In genomic region chr11:27464155-27464759, GRCh38 we compare ENCODE assay signal across 12 cellular contexts. TPM values are rescaled to one million over a fixed set of nuclear protein-coding genes. Genes with fewer than 3 reads are reported as not detected.
DNase-seq lines count a peak whose midpoint lies in the region; ATAC-seq and TF ChIP-seq lines count a peak whose summit lies in the region.
"Had no signal": no experiment of that assay in that cellular context is flagged by ENCODE, and none has a peak within 500 bp of the region (broad histone marks: within the 10 kb centered on the region; RNA-seq: fewer than 3 reads in every experiment).

No MANE protein-coding gene starts in this region.

- dilution Hi-C loops in mammary epithelial cell (cut with HindIII; ENCODE audit: low sequenced_read_pairs), result no loop called here

- DNase-seq in NCI-H2227 treated with DMSO at 0.1 percent for 48 hours (lab: John Stamatoyannopoulos, UW) (peak; percentile 17), NCI-H2227 (lab: John Stamatoyannopoulos, UW; ENCODE audit: unreplicated experiment) (no peak), mammary epithelial cell (peak; percentile 81), left colon (peak in 1 of 2 donors; percentile 33), transverse colon (no peak), NCI-H2196 (lab: John Stamatoyannopoulos, UW; ENCODE audit: unreplicated experiment) (no peak), activated T-cell treated with anti-CD3 and anti-CD28 coated beads for 4 hours (no peak)
- DNase-seq: activated naive CD4-positive, alpha-beta T cell treated with anti-CD3 and anti-CD28 coated beads for 36 hours; foreskin melanocyte; NCI-H510A; nucleus accumbens had no signal

- no peaks in the 10 kb centered on the region for H4K20me1 ChIP-seq in mammary epithelial cell (ENCODE audit: insufficient read depth, low read length)

- peak overlapping the region; percentile 92 for H3K4me2 ChIP-seq in mammary epithelial cell (ENCODE audit: insufficient read depth, low read depth, low read length)

- no peak for TF ChIP-seq EP300 in transverse colon (IDR thresholded peaks at IDR 0.05; ENCODE audit: low read depth)

- H3K4me3 ChIP-seq in mammary epithelial cell (replicated peaks in 1 of 3; ENCODE audit: insufficient read depth in 1 of 3, low read depth in 2 of 3, low read length in 3 of 3) (peak overlapping the region in 2 of 3 experiments; percentile 3 to 38), transverse colon (no peak overlapping the region)

- ATAC-seq in left colon (peak; percentile 49), HG03442 (IDR thresholded peaks at IDR 0.05; ENCODE audit: unreplicated experiment) (no peak)

- TF ChIP-seq POLR2A in transverse colon (IDR thresholded peaks at IDR 0.05), result no peak

- H3K4me1 ChIP-seq in mammary epithelial cell (ENCODE audit: insufficient read depth, low read length) (peaks cover 60% of the 10 kb centered on the region), transverse colon (peaks cover 0 to 54% (median 41%) of the 10 kb centered on the region in 4 donors)

- H3K36me3 ChIP-seq in mammary epithelial cell (ENCODE audit: insufficient read depth, low read length), result no peaks in the 10 kb centered on the region
- no peaks in the 10 kb centered on the region for H3K36me3 ChIP-seq in transverse colon

- CTCF ChIA-PET in mammary epithelial cell (lab: Charles Lee; ENCODE audit: low non-redundant PET), result no interaction called here

- H3K27ac ChIP-seq in mammary epithelial cell (ENCODE audit: insufficient read depth, low read depth, low read length) (peak overlapping the region; percentile 99), transverse colon (peak overlapping the region; percentile 41 to 94 (median 78))

- peaks cover 88% of the 10 kb centered on the region for H3K79me2 ChIP-seq in mammary epithelial cell (ENCODE audit: insufficient read depth, low read length)

- peak overlapping the region; percentile 23 for H2AFZ ChIP-seq in mammary epithelial cell (ENCODE audit: low read depth, low read length)

- WGBS in mammary epithelial cell (ENCODE audit: low coverage, missing lambda C conversion rate), result 5% methylated on average over 1 of the region's 3 CpGs
- 37 to 49% methylated on average over 2 to 3 of the region's 3 CpGs for WGBS in transverse colon (ENCODE audit: low coverage in 1 of 2), 2 donors

- H3K27me3 ChIP-seq in mammary epithelial cell (ENCODE audit: insufficient read depth, low read length) (no peaks in the 10 kb centered on the region), transverse colon (no peaks in the 10 kb centered on the region)

- TF ChIP-seq CTCF in mammary epithelial cell (conservative IDR thresholded peaks at IDR 0.05 in 1 of 2, IDR thresholded peaks at IDR 0.05 in 1 of 2; ENCODE audit: extremely low read depth in 1 of 2, insufficient read depth in 1 of 2, low read depth in 1 of 2, low read length in 2 of 2) (no peak), transverse colon (IDR thresholded peaks at IDR 0.05) (no peak)

- no peaks in the 10 kb centered on the region for H3K9me3 ChIP-seq in mammary epithelial cell (replicated peaks; ENCODE audit: insufficient read depth, low read length)
- no peaks in the 10 kb centered on the region for H3K9me3 ChIP-seq in transverse colon

- intact Hi-C loops in mammary epithelial cell (cut with micrococcal nuclease) (loop anchor here (1.0 kb wide), 1 partner anchor 8 kb away; no protein-coding TSS in a partner anchor), left colon (cut with DNase I, micrococcal nuclease) (no loop called here), transverse colon (cut with DNase I; ENCODE audit: low total_unique reads) (no loop called here)

- BruUV-seq in mammary epithelial cell (replicated peaks; lab: Mats Ljungman, UMichigan), result no TSS peak

- H3K9ac ChIP-seq in mammary epithelial cell (ENCODE audit: insufficient read depth, low read length), result peak overlapping the region; percentile 86

- in situ Hi-C loops in mammary epithelial cell (cut with MboI; ENCODE audit: low sequenced_read_pairs in 2 of 2), result no loop called here
- in situ Hi-C loops in transverse colon (cut with MboI; ENCODE audit: low pct_ligation_motif_present in 1 of 4, low pct_unique_long_range_greater_than_20kb in 1 of 4, low sequenced_read_pairs in 3 of 4), result loop anchor here in 1 of 4 donors (25.0 kb wide), 1 partner anchor 102 kb away; the partner anchor contains the start of gene CCDC34

RNA-seq across cellular contexts. Expression of gene LGR4, which starts 8.3 kb away (rescaled TPM):
- total RNA-seq in mammary epithelial cell (10 to 100 TPM; 27.8 to 45.8 TPM), left colon (100 to 1,000 TPM; 120 to 125 TPM), transverse colon (100 to 1,000 TPM in 3 of 4 donors, 10 to 100 TPM in 1; 28.7 to 165 (median 120) TPM)
- polyA plus RNA-seq in mammary epithelial cell, result 19.3 TPM
- polyA minus RNA-seq in mammary epithelial cell, result 93.1 TPM

RNA-seq across cellular contexts. Expression of gene LIN7C, which starts 42.3 kb away (rescaled TPM):
- total RNA-seq in mammary epithelial cell, result 10 to 100 TPM; 43.7 to 76.3 TPM
- polyA plus RNA-seq in mammary epithelial cell, result 16.3 TPM
- 20.2 TPM for polyA minus RNA-seq in mammary epithelial cell
- 10 to 100 TPM; 43.3 to 44.3 TPM for total RNA-seq in left colon
- total RNA-seq in transverse colon, result 10 to 100 TPM; 23.1 to 49.2 (median 32.4) TPM

Comparison
In these comparisons a context has a peak if more than half of its experiments do, and no peak if none do; other contexts are left out.
1. DNase-seq: peak in NCI-H2227 treated with DMSO at 0.1 percent for 48 hours (single experiment) and mammary epithelial cell (single experiment); none in NCI-H2227 (single experiment), transverse colon (single experiment), NCI-H2196 (single experiment) and activated T-cell treated with anti-CD3 and anti-CD28 coated beads for 4 hours (single experiment).
2. H3K4me3 ChIP-seq: peak in mammary epithelial cell (2 of 3); none in transverse colon (0 of 4).